Comparison of ENCODE assay signal across 20 cellular contexts in genomic region chr7:94567396-94567795, GRCh38.
"Had no signal": no experiment of that assay in that cellular context is flagged by ENCODE, and none has a peak within 500 bp of the region (broad histone marks: within the 10 kb centered on the region; RNA-seq: fewer than 3 reads in every experiment).

No MANE protein-coding gene starts in this region.

- H3K27ac ChIP-seq: coronary artery, dorsolateral prefrontal cortex, esophagus muscularis mucosa, foreskin keratinocyte, gastroesophageal sphincter, heart left ventricle, hepatocyte, left lung, lower lobe of right lung had no signal

- H3K4me1 Mint-ChIP-seq: immature natural killer cell had no signal

- ATAC-seq: foreskin keratinocyte, gastroesophageal sphincter, heart left ventricle, left lung, left ventricle myocardium superior, lower lobe of right lung had no signal

- H3K4me1 ChIP-seq: esophagus muscularis mucosa, foreskin keratinocyte, gastroesophageal sphincter, heart left ventricle, left lung, lower lobe of right lung had no signal

- H3K4me3 ChIP-seq: coronary artery, dorsolateral prefrontal cortex, esophagus muscularis mucosa, gastroesophageal sphincter, heart left ventricle, hepatocyte, left lung, lower lobe of right lung had no signal

- H3K27me3 ChIP-seq: dorsolateral prefrontal cortex, esophagus muscularis mucosa, foreskin keratinocyte, gastroesophageal sphincter, heart left ventricle, hepatocyte, left lung had no signal

- H3K36me3 ChIP-seq: esophagus muscularis mucosa, gastroesophageal sphincter, left lung, lower lobe of right lung had no signal

- H3K4me3 Mint-ChIP-seq: immature natural killer cell had no signal

- H3K9me3 ChIP-seq: esophagus muscularis mucosa, gastroesophageal sphincter, lower lobe of right lung had no signal

- DNase-seq: dermis blood vessel endothelial cell; dorsolateral prefrontal cortex; effector CD4-positive, alpha-beta T cell; effector memory CD4-positive, alpha-beta T cell; foreskin keratinocyte; heart left ventricle; hypothalamus; immature natural killer cell; islet precursor cell; kidney; kidney glomerular epithelial cell; left lung; left ventricle myocardium superior; lower lobe of right lung; mesenchymal stem cell; midbrain had no signal
